1 cellular context compared by ENCODE assay signal in genomic region chr18:33579147-33579867, GRCh38.
TF ChIP-seq lines count a peak whose summit lies in the region.

No MANE protein-coding gene starts in this region.

TF ChIP-seq in A549, 52 proteins besides CTCF, POLR2A, EP300 and RAD21 (continued from another document):
- TF ChIP-seq ELK1 (IDR thresholded peaks at IDR 0.05; ENCODE audit: low read depth, low read length) (no peak), RCOR1 (IDR thresholded peaks at IDR 0.05; ENCODE audit: low read depth, low read length) (no peak)
TF ChIP-seq in A549: peak in this region for 0.
